Comparison of ENCODE assay signal across 12 cellular contexts in genomic region chr6:115310156-115310555, GRCh38.
DNase-seq lines count a peak whose midpoint lies in the region; ATAC-seq lines count a peak whose summit lies in the region.
"Had no signal": no experiment of that assay in that cellular context is flagged by ENCODE, and none has a peak within 500 bp of the region (broad histone marks: within the 10 kb centered on the region; RNA-seq: fewer than 3 reads in every experiment).

No MANE protein-coding gene starts in this region.

- peaks cover 27 to 31% of the 10 kb centered on the region in 2 donors for H3K9me3 Mint-ChIP-seq in activated naive CD4-positive, alpha-beta T cell treated with anti-CD3 and anti-CD28 coated beads, Interleukin-2, amount 50 U/mL, for 72 hours

- peaks cover 0 to 7% of the 10 kb centered on the region in 2 donors for H3K36me3 Mint-ChIP-seq in activated naive CD4-positive, alpha-beta T cell treated with anti-CD3 and anti-CD28 coated beads, Interleukin-2, amount 50 U/mL, for 72 hours

- DNase-seq in NCI-H82 (lab: John Stamatoyannopoulos, UW) (peak; percentile 46), NCI-H82 treated with DMSO at 0.1 percent for 48 hours (lab: John Stamatoyannopoulos, UW; ENCODE audit: unreplicated experiment) (no peak), RPMI7951 (ENCODE audit: low read depth) (peak; percentile 11), islet precursor cell (peak; percentile 64), NCI-H446 (lab: John Stamatoyannopoulos, UW) (no peak), NCI-H1048 (lab: John Stamatoyannopoulos, UW) (no peak)
- no peak for DNase-seq in activated naive CD4-positive, alpha-beta T cell treated with anti-CD3 and anti-CD28 coated beads, Interleukin-2, amount 50 U/mL, for 72 hours (ENCODE audit: low spot score in 2 of 2)
- DNase-seq: CD4-positive, alpha-beta T cell; DMS79 treated with DMSO at 0.1 percent for 48 hours; EL; GDM1; HFFc6 had no signal

- ATAC-seq in activated naive CD4-positive, alpha-beta T cell treated with anti-CD3 and anti-CD28 coated beads, Interleukin-2, amount 50 U/mL, for 72 hours = no peak

- H3K27ac Mint-ChIP-seq in activated naive CD4-positive, alpha-beta T cell treated with anti-CD3 and anti-CD28 coated beads, Interleukin-2, amount 50 U/mL, for 72 hours = no peak overlapping the region
- H3K27ac Mint-ChIP-seq: CD4-positive, alpha-beta T cell; HFFc6 had no signal

Comparison
In these comparisons a context has a peak if more than half of its experiments do, and no peak if none do; other contexts are left out.
1. DNase-seq: peak in NCI-H82 (single experiment), RPMI7951 (single experiment) and islet precursor cell (single experiment); none in NCI-H82 treated with DMSO at 0.1 percent for 48 hours (single experiment), NCI-H446 (0 of 2), NCI-H1048 (single experiment) and activated naive CD4-positive, alpha-beta T cell treated with anti-CD3 and anti-CD28 coated beads, Interleukin-2, amount 50 U/mL, for 72 hours (0 of 2).